Comparison of ENCODE assay signal across 8 cellular contexts in the genomic region with DNA sequence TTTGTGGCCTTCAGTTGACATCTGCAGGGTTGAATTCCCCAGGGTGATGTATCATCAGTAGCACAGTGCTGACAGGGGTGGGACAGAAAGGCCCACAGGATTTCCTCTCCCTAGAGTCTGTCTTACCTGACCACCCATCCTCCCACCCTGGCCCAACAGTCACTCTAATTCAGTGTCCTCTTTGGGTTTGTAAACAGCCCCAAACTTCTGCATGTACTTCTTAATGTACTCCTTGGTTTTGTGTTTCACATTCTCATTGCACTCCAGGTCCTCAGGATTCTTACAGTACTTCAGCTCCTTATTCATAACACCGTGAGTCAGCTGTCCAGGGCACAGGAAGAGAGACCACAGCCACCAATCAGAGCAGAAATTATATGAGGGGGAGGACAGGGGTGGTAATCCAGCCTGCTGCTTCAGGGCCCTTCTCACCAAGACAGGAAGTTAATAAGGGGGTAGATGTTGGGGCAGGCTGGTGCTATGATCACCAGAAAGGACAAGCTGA. TPM values are rescaled to one million over a fixed set of nuclear protein-coding genes. Genes with fewer than 3 reads are reported as not detected.
DNase-seq lines count a peak whose midpoint lies in the region; ATAC-seq and TF ChIP-seq lines count a peak whose summit lies in the region.

No MANE protein-coding gene starts in this region.

- peak overlapping the region; percentile 61 for H3K4me3 Mint-ChIP-seq in endothelial cell (ENCODE audit: unreplicated experiment)
- peak overlapping the region; percentile 58 for H3K4me3 Mint-ChIP-seq in stimulated activated effector memory CD8-positive, alpha-beta T cell treated with anti-CD3 and anti-CD28 coated beads, Interleukin-12 subunit alpha, Interleukin-12 subunit beta, amount 100 ng/mL, for 72 hours

- no peaks in the 10 kb centered on the region for H3K9me3 Mint-ChIP-seq in endothelial cell (ENCODE audit: unreplicated experiment)
- no peaks in the 10 kb centered on the region for H3K9me3 Mint-ChIP-seq in stimulated activated effector memory CD8-positive, alpha-beta T cell treated with anti-CD3 and anti-CD28 coated beads, Interleukin-12 subunit alpha, Interleukin-12 subunit beta, amount 100 ng/mL, for 72 hours

- TF ChIP-seq CTCF in endothelial cell (IDR thresholded peaks at IDR 0.05; ENCODE audit: unreplicated experiment): no peak

- H3K4me1 Mint-ChIP-seq in endothelial cell (ENCODE audit: unreplicated experiment): no peaks in the 10 kb centered on the region
- peaks cover 44% of the 10 kb centered on the region for H3K4me1 Mint-ChIP-seq in stimulated activated effector memory CD8-positive, alpha-beta T cell treated with anti-CD3 and anti-CD28 coated beads, Interleukin-12 subunit alpha, Interleukin-12 subunit beta, amount 100 ng/mL, for 72 hours

- peaks cover 2% of the 10 kb centered on the region for H3K27me3 Mint-ChIP-seq in endothelial cell (ENCODE audit: unreplicated experiment)

- DNase-seq in ACHN (peak; percentile 54), RKO (ENCODE audit: low spot score) (peak; percentile 25), endothelial cell (ENCODE audit: low spot score) (no peak), NCI-H2107 treated with DMSO at 0.1 percent for 48 hours (lab: John Stamatoyannopoulos, UW; ENCODE audit: unreplicated experiment) (no peak)
- peak; percentile 32 to 66 for DNase-seq in stimulated activated effector memory CD8-positive, alpha-beta T cell treated with anti-CD3 and anti-CD28 coated beads, Interleukin-12 subunit alpha, Interleukin-12 subunit beta, amount 100 ng/mL, for 72 hours (ENCODE audit: low spot score in 2 of 2)

- H3K36me3 Mint-ChIP-seq in endothelial cell (ENCODE audit: low read depth, unreplicated experiment): peaks cover 18% of the 10 kb centered on the region
- peaks cover 31% of the 10 kb centered on the region for H3K36me3 Mint-ChIP-seq in stimulated activated effector memory CD8-positive, alpha-beta T cell treated with anti-CD3 and anti-CD28 coated beads, Interleukin-12 subunit alpha, Interleukin-12 subunit beta, amount 100 ng/mL, for 72 hours

- in situ Hi-C loops in ACHN (cut with HindIII; ENCODE audit: low pct_ligation_motif_present, low pct_unique_long_range_greater_than_20kb, low sequenced_read_pairs): no loop called here

- H3K27ac Mint-ChIP-seq in endothelial cell (ENCODE audit: unreplicated experiment): no peak overlapping the region
- peak overlapping the region; percentile 60 for H3K27ac Mint-ChIP-seq in stimulated activated effector memory CD8-positive, alpha-beta T cell treated with anti-CD3 and anti-CD28 coated beads, Interleukin-12 subunit alpha, Interleukin-12 subunit beta, amount 100 ng/mL, for 72 hours

- ATAC-seq in GM18909 (IDR thresholded peaks at IDR 0.05; ENCODE audit: poor library complexity, unreplicated experiment) (peak; percentile 56), HG02642 (IDR thresholded peaks at IDR 0.05; ENCODE audit: poor library complexity, unreplicated experiment) (no peak), HG03457 (IDR thresholded peaks at IDR 0.05; ENCODE audit: unreplicated experiment) (no peak)
- ATAC-seq in stimulated activated effector memory CD8-positive, alpha-beta T cell treated with anti-CD3 and anti-CD28 coated beads, Interleukin-12 subunit alpha, Interleukin-12 subunit beta, amount 100 ng/mL, for 72 hours: peak; percentile 89

RNA-seq across cellular contexts. Expression of a gene that starts 37.5 kb away (rescaled TPM):
- 202 TPM for total RNA-seq in endothelial cell (ENCODE audit: unreplicated experiment)

RNA-seq across cellular contexts. Expression of a gene that starts 40.4 kb away (rescaled TPM):
- 36.3 TPM for total RNA-seq in endothelial cell (ENCODE audit: unreplicated experiment)

Comparison
In these comparisons a context has a peak if more than half of its experiments do, and no peak if none do; other contexts are left out.
1. DNase-seq: peak in ACHN (single experiment), RKO (single experiment) and stimulated activated effector memory CD8-positive, alpha-beta T cell treated with anti-CD3 and anti-CD28 coated beads, Interleukin-12 subunit alpha, Interleukin-12 subunit beta, amount 100 ng/mL, for 72 hours (2 of 2); none in endothelial cell (single experiment) and NCI-H2107 treated with DMSO at 0.1 percent for 48 hours (single experiment).
2. ATAC-seq: peak in GM18909 (single experiment) and stimulated activated effector memory CD8-positive, alpha-beta T cell treated with anti-CD3 and anti-CD28 coated beads, Interleukin-12 subunit alpha, Interleukin-12 subunit beta, amount 100 ng/mL, for 72 hours (single experiment); none in HG02642 (single experiment) and HG03457 (single experiment).